ENCODE assay signal across 13 cellular contexts in genomic region chr6:36954262-36954931, GRCh38. TPM values are rescaled to one million over a fixed set of nuclear protein-coding genes. Genes with fewer than 3 reads are reported as not detected.
A peak's percentile ranks its signal among the peaks of the same experiment; 100 is the strongest.
DNase-seq lines count a peak whose midpoint lies in the region; ATAC-seq and TF ChIP-seq lines count a peak whose summit lies in the region.
"Had no signal": no experiment of that assay in that cellular context is flagged by ENCODE, and none has a peak within 500 bp of the region (broad histone marks: within the 10 kb centered on the region; RNA-seq: fewer than 3 reads in every experiment).

Gene PI16, plus strand, starts transcription at chr6:36954738. Its CDS starts 23 bp downstream, at chr6:36954761.

- CTCF ChIA-PET in activated CD8-positive, alpha-beta memory T cell treated with anti-CD3 and anti-CD28 coated beads, Interleukin-2, amount 10 ng/mL, durations not matched to agents 7 days and 5 days (lab: Charles Lee), result interaction anchor here (1.3 to 5.1 kb wide), 4 partner anchors 27 to 64 kb away, joined by 3 to 25 read pairs (median 6); no protein-coding TSS in a partner anchor

- H3F3A ChIP-seq in MM.1S (ENCODE audit: insufficient read depth, low read length), result no peaks in the 10 kb centered on the region

- H3K36me3 Mint-ChIP-seq in activated CD8-positive, alpha-beta memory T cell treated with anti-CD3 and anti-CD28 coated beads, Interleukin-2, amount 10 ng/mL, durations not matched to agents 7 days and 5 days, result no peaks in the 10 kb centered on the region
- H3K36me3 Mint-ChIP-seq in immature natural killer cell (no peaks in the 10 kb centered on the region), progenitor cell of endocrine pancreas (ENCODE audit: insufficient read depth) (no peaks in the 10 kb centered on the region)
- H3K36me3 Mint-ChIP-seq: stimulated activated memory B cell treated with anti-CD40 and anti-IgM and Interleukin-4, amounts not matched to agents 10 μg/mL and 1 μg/mL and 100 μg/mL, for 72 hours had no signal

- no peaks in the 10 kb centered on the region for H3K9me3 ChIP-seq in upper lobe of right lung
- H3K9me3 ChIP-seq in MM.1S (replicated peaks; ENCODE audit: insufficient read depth, low read length), result no peaks in the 10 kb centered on the region

- peaks cover 2% of the 10 kb centered on the region for H3K27me3 Mint-ChIP-seq in activated CD8-positive, alpha-beta memory T cell treated with anti-CD3 and anti-CD28 coated beads, Interleukin-2, amount 10 ng/mL, durations not matched to agents 7 days and 5 days
- H3K27me3 Mint-ChIP-seq in immature natural killer cell (ENCODE audit: low read depth in 3 of 3) (peaks cover 9 to 33% (median 18%) of the 10 kb centered on the region in 3 donors), progenitor cell of endocrine pancreas (peaks cover 6% of the 10 kb centered on the region)
- H3K27me3 Mint-ChIP-seq: stimulated activated memory B cell treated with anti-CD40 and anti-IgM and Interleukin-4, amounts not matched to agents 10 μg/mL and 1 μg/mL and 100 μg/mL, for 72 hours had no signal

- H3K27ac ChIP-seq in upper lobe of right lung, result no peak within 1 kb of the TSS
- H3K27ac ChIP-seq in MM.1S (ENCODE audit: low read length), result no peak within 1 kb of the TSS

- H3K4me2 ChIP-seq in MM.1S (ENCODE audit: low read depth, low read length), result no peak within 1 kb of the TSS

- H3K27ac Mint-ChIP-seq in activated CD8-positive, alpha-beta memory T cell treated with anti-CD3 and anti-CD28 coated beads, Interleukin-2, amount 10 ng/mL, durations not matched to agents 7 days and 5 days, result peak within 1 kb of the TSS; percentile 45
- H3K27ac Mint-ChIP-seq in immature natural killer cell, result no peak within 1 kb of the TSS
- H3K27ac Mint-ChIP-seq in progenitor cell of endocrine pancreas, result no peak within 1 kb of the TSS
- H3K27ac Mint-ChIP-seq: stimulated activated memory B cell treated with anti-CD40 and anti-IgM and Interleukin-4, amounts not matched to agents 10 μg/mL and 1 μg/mL and 100 μg/mL, for 72 hours had no signal

- H3K9me2 ChIP-seq in MM.1S (replicated peaks; ENCODE audit: insufficient read depth, low read length), result no peaks in the 10 kb centered on the region

- H3K4me3 Mint-ChIP-seq in activated CD8-positive, alpha-beta memory T cell treated with anti-CD3 and anti-CD28 coated beads, Interleukin-2, amount 10 ng/mL, durations not matched to agents 7 days and 5 days, result no peak within 1 kb of the TSS
- H3K4me3 Mint-ChIP-seq in immature natural killer cell (peak within 1 kb of the TSS; percentile 57 to 76 (median 60)), progenitor cell of endocrine pancreas (ENCODE audit: low read depth) (no peak within 1 kb of the TSS)
- H3K4me3 Mint-ChIP-seq: stimulated activated memory B cell treated with anti-CD40 and anti-IgM and Interleukin-4, amounts not matched to agents 10 μg/mL and 1 μg/mL and 100 μg/mL, for 72 hours had no signal

- peak; percentile 74 for ATAC-seq in activated CD8-positive, alpha-beta memory T cell treated with anti-CD3 and anti-CD28 coated beads, Interleukin-2, amount 10 ng/mL, durations not matched to agents 7 days and 5 days
- no peak for ATAC-seq in upper lobe of right lung
- ATAC-seq: GM12878; stimulated activated memory B cell treated with anti-CD40 and anti-IgM and Interleukin-4, amounts not matched to agents 10 μg/mL and 1 μg/mL and 100 μg/mL, for 72 hours had no signal

- no peaks in the 10 kb centered on the region for H3K36me3 ChIP-seq in upper lobe of right lung
- H3K36me3 ChIP-seq in MM.1S (replicated peaks; ENCODE audit: insufficient read depth, low read length), result no peaks in the 10 kb centered on the region

- H3K4me1 ChIP-seq in upper lobe of right lung (no peaks in the 10 kb centered on the region), MM.1S (ENCODE audit: low read length) (no peaks in the 10 kb centered on the region)

- no peaks in the 10 kb centered on the region for H3K9me3 Mint-ChIP-seq in activated CD8-positive, alpha-beta memory T cell treated with anti-CD3 and anti-CD28 coated beads, Interleukin-2, amount 10 ng/mL, durations not matched to agents 7 days and 5 days (ENCODE audit: low read depth)
- H3K9me3 Mint-ChIP-seq in immature natural killer cell, result no peaks in the 10 kb centered on the region
- H3K9me3 Mint-ChIP-seq in progenitor cell of endocrine pancreas (ENCODE audit: low read depth), result no peaks in the 10 kb centered on the region
- H3K9me3 Mint-ChIP-seq: stimulated activated memory B cell treated with anti-CD40 and anti-IgM and Interleukin-4, amounts not matched to agents 10 μg/mL and 1 μg/mL and 100 μg/mL, for 72 hours had no signal

- peaks cover 45% of the 10 kb centered on the region for H3K4me1 Mint-ChIP-seq in activated CD8-positive, alpha-beta memory T cell treated with anti-CD3 and anti-CD28 coated beads, Interleukin-2, amount 10 ng/mL, durations not matched to agents 7 days and 5 days
- H3K4me1 Mint-ChIP-seq in immature natural killer cell (peaks cover 31 to 40% of the 10 kb centered on the region in 2 donors), progenitor cell of endocrine pancreas (ENCODE audit: low read depth) (no peaks in the 10 kb centered on the region)

- no peaks in the 10 kb centered on the region for H4K20me1 ChIP-seq in MM.1S (ENCODE audit: insufficient read depth, low read length)

- TF ChIP-seq CTCF in upper lobe of right lung (IDR thresholded peaks at IDR 0.05) (no peak), progenitor cell of endocrine pancreas (IDR thresholded peaks at IDR 0.05; ENCODE audit: unreplicated experiment) (no peak), MM.1S (IDR thresholded peaks at IDR 0.05; ENCODE audit: low read length) (no peak)

- H3K9ac ChIP-seq in MM.1S (ENCODE audit: low read length), result no peak within 1 kb of the TSS

- H2AFZ ChIP-seq in MM.1S (ENCODE audit: low read length), result no peak within 1 kb of the TSS

- intact Hi-C loops in upper lobe of right lung (cut with DNase I), result no loop called here

- no peaks in the 10 kb centered on the region for H3K79me2 ChIP-seq in MM.1S (ENCODE audit: low read length)

- no peak within 1 kb of the TSS for H3K4me3 ChIP-seq in upper lobe of right lung
- no peak within 1 kb of the TSS for H3K4me3 ChIP-seq in MM.1S (ENCODE audit: low read length)
- H3K4me3 ChIP-seq: GM12878 had no signal

- no peaks in the 10 kb centered on the region for H3K27me3 ChIP-seq in upper lobe of right lung
- H3K27me3 ChIP-seq in MM.1S (replicated peaks; ENCODE audit: insufficient read depth, low read length), result no peaks in the 10 kb centered on the region

- peak; percentile 63 for DNase-seq in activated effector memory CD4-positive, alpha-beta T cell treated with anti-CD3 and anti-CD28 coated beads, Interleukin-2, amount 50 U/mL, for 16 hours
- DNase-seq in activated effector memory CD4-positive, alpha-beta T cell treated with Interleukin-2 at 50 U/mL for 16 hours, result no peak
- peak; percentile 63 for DNase-seq in activated CD8-positive, alpha-beta memory T cell treated with anti-CD3 and anti-CD28 coated beads, Interleukin-2, amount 10 ng/mL, durations not matched to agents 7 days and 5 days
- DNase-seq in immature natural killer cell, result peak; percentile 22 to 40 (median 22)
- peak; percentile 38 for DNase-seq in upper lobe of right lung
- DNase-seq in 8988T, result no peak
- DNase-seq in progenitor cell of endocrine pancreas (ENCODE audit: low spot score, unreplicated experiment), result no peak
- no peak for DNase-seq in MM.1S
- DNase-seq: NCI-H1694 treated with DMSO at 0.1 percent for 48 hours, SHP77 had no signal

RNA-seq across cellular contexts. Expression of gene PI16, which starts in this region (rescaled TPM):
- total RNA-seq in activated CD8-positive, alpha-beta memory T cell treated with anti-CD3 and anti-CD28 coated beads, Interleukin-2, amount 10 ng/mL, durations not matched to agents 7 days and 5 days, result 1 to 10 TPM in 1 of 2 experiments, under 1 TPM in 1; 0.37 to 2.0 TPM
- polyA plus RNA-seq in immature natural killer cell, result 1 to 10 TPM; 3.6 to 6.9 (median 3.6) TPM
- total RNA-seq in upper lobe of right lung, result 3.4 TPM
- total RNA-seq in progenitor cell of endocrine pancreas, result not detected in 2 replicates
- total RNA-seq: GM12878 had no signal
- polyA plus RNA-seq: keratinocyte had no signal

Comparison
In these comparisons a context has a peak if more than half of its experiments do, and no peak if none do; other contexts are left out.
1. DNase-seq: peak in activated effector memory CD4-positive, alpha-beta T cell treated with anti-CD3 and anti-CD28 coated beads, Interleukin-2, amount 50 U/mL, for 16 hours (single experiment), activated CD8-positive, alpha-beta memory T cell treated with anti-CD3 and anti-CD28 coated beads, Interleukin-2, amount 10 ng/mL, durations not matched to agents 7 days and 5 days (single experiment), immature natural killer cell (3 of 3) and upper lobe of right lung (single experiment); none in activated effector memory CD4-positive, alpha-beta T cell treated with Interleukin-2 at 50 U/mL for 16 hours (single experiment), 8988T (single experiment), progenitor cell of endocrine pancreas (single experiment) and MM.1S (single experiment).
2. H3K4me3 Mint-ChIP-seq: peak in immature natural killer cell (5 of 5); none in activated CD8-positive, alpha-beta memory T cell treated with anti-CD3 and anti-CD28 coated beads, Interleukin-2, amount 10 ng/mL, durations not matched to agents 7 days and 5 days (single experiment) and progenitor cell of endocrine pancreas (single experiment).